Comparison of ENCODE assay signal across 16 cellular contexts in genomic region chr1:1553821-1554494, GRCh38. TPM values are rescaled to one million over a fixed set of nuclear protein-coding genes. Genes with fewer than 3 reads are reported as not detected.
"Had no signal": no experiment of that assay in that cellular context is flagged by ENCODE, and none has a peak within 500 bp of the region (broad histone marks: within the 10 kb centered on the region; RNA-seq: fewer than 3 reads in every experiment).

No MANE protein-coding gene starts in this region.

- H3K36me3 ChIP-seq: right atrium auricular region, transverse colon, uterus had no signal

- H3K27me3 ChIP-seq: ascending aorta, right atrium auricular region, transverse colon, uterus had no signal

- H3K36me3 Mint-ChIP-seq: activated naive CD8-positive, alpha-beta T cell; naive B cell had no signal

- H3K9me3 Mint-ChIP-seq: activated T-helper 1 cell treated with anti-CD3 and anti-CD28 coated beads, Interleukin-12 subunit alpha, Interleukin-12 subunit beta, Interleukin-2, Interleukin-4 antibody, amounts not matched to agents 30 ng/mL and 10 ng/mL and 1 ng/mL, durations not matched to agents 14 hours and 24 hours and 36 hours; naive B cell; stimulated activated naive CD8-positive, alpha-beta T cell treated with anti-CD3 and anti-CD28 coated beads, Interleukin-15, Interleukin-2, amounts not matched to agents 100 ng/mL and 50 ng/mL, for 24 hours had no signal

- H3K27ac Mint-ChIP-seq: activated naive CD8-positive, alpha-beta T cell; activated T-helper 1 cell treated with anti-CD3 and anti-CD28 coated beads, Interleukin-12 subunit alpha, Interleukin-12 subunit beta, Interleukin-2, Interleukin-4 antibody, amounts not matched to agents 30 ng/mL and 10 ng/mL and 1 ng/mL, durations not matched to agents 14 hours and 24 hours and 36 hours; stimulated activated naive CD8-positive, alpha-beta T cell treated with anti-CD3 and anti-CD28 coated beads, Interleukin-15, Interleukin-2, amounts not matched to agents 100 ng/mL and 50 ng/mL, for 24 hours had no signal

- H3K9me3 ChIP-seq: ascending aorta, mucosa of descending colon, right atrium auricular region, transverse colon, uterus had no signal

- ATAC-seq: activated CD4-positive, CD25-positive, alpha-beta regulatory T cell treated with anti-CD3 and anti-CD28 coated beads, Interleukin-2, amount 50 U/mL, for 24 hours had no signal

- H3K4me1 ChIP-seq: ascending aorta, transverse colon, uterus had no signal

- H3K4me3 Mint-ChIP-seq: activated naive CD8-positive, alpha-beta T cell; activated T-helper 1 cell treated with anti-CD3 and anti-CD28 coated beads, Interleukin-12 subunit alpha, Interleukin-12 subunit beta, Interleukin-2, Interleukin-4 antibody, amounts not matched to agents 30 ng/mL and 10 ng/mL and 1 ng/mL, durations not matched to agents 14 hours and 24 hours and 36 hours; naive B cell; stimulated activated naive CD8-positive, alpha-beta T cell treated with anti-CD3 and anti-CD28 coated beads, Interleukin-15, Interleukin-2, amounts not matched to agents 100 ng/mL and 50 ng/mL, for 24 hours had no signal

- H3K4me3 ChIP-seq: ascending aorta, coronary artery, mucosa of descending colon, right atrium auricular region, transverse colon, uterus had no signal

- H3K27me3 Mint-ChIP-seq: activated naive CD8-positive, alpha-beta T cell; naive B cell; stimulated activated naive CD8-positive, alpha-beta T cell treated with anti-CD3 and anti-CD28 coated beads, Interleukin-15, Interleukin-2, amounts not matched to agents 100 ng/mL and 50 ng/mL, for 24 hours had no signal

- DNase-seq: activated gamma-delta T cell treated with Interleukin-2 at 50 U/mL for 16 hours; left ventricle myocardium superior; mucosa of descending colon; naive B cell; stimulated activated CD4-positive, alpha-beta T cell treated with anti-CD3 and anti-CD28 coated beads, Interleukin-2, amount 100 ng/mL, for 24 hours; T-helper 1 cell; transverse colon; uterus had no signal

RNA-seq across cellular contexts. Expression of gene TMEM240, which starts 13.5 kb away (rescaled TPM):
- total RNA-seq: ascending aorta, esophagus mucosa had no signal
